In genomic region chr7:27156901-27157716, GRCh38 we compare ENCODE assay signal across 8 cellular contexts.
DNase-seq lines count a peak whose midpoint lies in the region; ATAC-seq and TF ChIP-seq lines count a peak whose summit lies in the region.
"Had no signal": no experiment of that assay in that cellular context is flagged by ENCODE, and none has a peak within 500 bp of the region (broad histone marks: within the 10 kb centered on the region; RNA-seq: fewer than 3 reads in every experiment).

No MANE protein-coding gene starts in this region.

- DNase-seq in AG20443 (ENCODE audit: low spot score), result peak; percentile 23
- no peak for DNase-seq in memory B cell (ENCODE audit: low spot score in 2 of 2)
- DNase-seq in iPS-NIHi11 (ENCODE audit: low spot score), result no peak
- no peak for DNase-seq in NCI-H1092 (lab: John Stamatoyannopoulos, UW)
- DNase-seq: Right ventricle myocardium superior; stimulated activated CD4-positive, alpha-beta T cell treated with anti-CD3 and anti-CD28 coated beads, Interleukin-15, amount 100 ng/mL, for 24 hours had no signal

- H3K4me3 Mint-ChIP-seq in memory B cell, result no peak overlapping the region

- peak overlapping the region; percentile 83 for H3K9ac ChIP-seq in SU-DHL-6 (ENCODE audit: low read length)

- H3K4me2 ChIP-seq in SU-DHL-6 (ENCODE audit: low read depth, low read length, poor library complexity, severe bottlenecking), result peak overlapping the region; percentile 83

- 0 out of 2 replicates have a peak, but pooled peaks cover 4% of the 10 kb centered on the region for H3K79me2 ChIP-seq in SU-DHL-6 (ENCODE audit: insufficient read depth, low read length)

- H3K27me3 Mint-ChIP-seq in memory B cell, result peaks cover 41% of the 10 kb centered on the region

- H2AFZ ChIP-seq in SU-DHL-6 (ENCODE audit: low read depth, low read length, severe bottlenecking), result peak overlapping the region; percentile 77

- H3K27me3 ChIP-seq in SU-DHL-6 (ENCODE audit: low read length), result no peaks in the 10 kb centered on the region

- H4K20me1 ChIP-seq in SU-DHL-6 (ENCODE audit: low read depth, low read length), result no peaks in the 10 kb centered on the region

- no peaks in the 10 kb centered on the region for H3K9me2 ChIP-seq in SU-DHL-6 (replicated peaks; ENCODE audit: insufficient read depth, low read length)

- no peak for TF ChIP-seq CTCF in SU-DHL-6 (IDR thresholded peaks at IDR 0.05; ENCODE audit: insufficient read depth, low read length, poor library complexity, severe bottlenecking)

- H3K9me3 ChIP-seq in SU-DHL-6 (ENCODE audit: insufficient read depth, low read length), result no peaks in the 10 kb centered on the region

- H3K27ac ChIP-seq in SU-DHL-6 (ENCODE audit: low read depth, low read length), result no peak overlapping the region

- ATAC-seq in memory B cell (ENCODE audit: low read depth), result no peak
- ATAC-seq in HG03457 (IDR thresholded peaks at IDR 0.05; ENCODE audit: unreplicated experiment), result no peak

- H3K27ac Mint-ChIP-seq in memory B cell, result peak overlapping the region; percentile 86

- H3K4me1 Mint-ChIP-seq in memory B cell, result peaks cover 20% of the 10 kb centered on the region

- peak overlapping the region; percentile 69 for H3K4me3 ChIP-seq in SU-DHL-6 (ENCODE audit: insufficient read depth, low read length, poor library complexity, severe bottlenecking)

- peaks cover 2% of the 10 kb centered on the region for H3K36me3 Mint-ChIP-seq in memory B cell

- H3K9me3 Mint-ChIP-seq in memory B cell, result peaks cover 1% of the 10 kb centered on the region

- H3K36me3 ChIP-seq in SU-DHL-6 (ENCODE audit: low read length), result 0 out of 2 replicates have a peak, but pooled peaks cover 4% of the 10 kb centered on the region

- peaks cover 17% of the 10 kb centered on the region for H3F3A ChIP-seq in SU-DHL-6 (ENCODE audit: insufficient read depth)
